In the genomic region with DNA sequence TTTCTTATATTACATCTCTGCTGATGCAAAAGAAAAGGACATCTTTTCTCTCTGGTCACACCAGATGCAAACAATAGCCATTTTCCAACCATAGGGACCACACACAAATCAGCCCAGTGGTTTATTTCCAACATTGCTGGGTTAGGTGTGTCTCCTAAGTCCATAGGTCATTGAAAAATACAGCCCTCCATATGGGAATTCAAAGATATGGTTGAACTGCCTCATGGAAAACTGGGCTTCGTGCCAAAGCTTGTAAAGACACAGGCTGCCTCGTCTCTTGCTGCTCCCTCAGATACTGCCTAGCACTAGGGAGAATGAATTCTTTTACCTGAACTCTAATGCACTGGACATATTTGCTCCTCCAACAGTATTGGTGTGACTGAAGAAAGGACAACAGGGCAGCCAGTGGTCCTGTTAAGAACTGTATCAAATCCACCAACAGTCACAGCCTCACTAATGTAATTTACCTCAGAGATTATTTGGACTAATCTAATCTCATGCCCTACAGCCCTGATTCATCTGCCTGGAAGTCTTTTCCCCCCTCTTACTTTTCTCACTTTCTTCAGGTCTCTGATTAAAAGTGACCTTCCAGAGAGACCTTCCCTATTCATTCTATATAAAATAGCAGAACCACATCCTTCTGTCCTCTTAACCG, we compare ENCODE assay signal across 1 cellular context.
TF ChIP-seq lines count a peak whose summit lies in the region.

No MANE protein-coding gene starts in this region.

TF ChIP-seq in HEK293, 187 proteins besides CTCF, POLR2A, EP300 and RAD21 (continued from another document):
- TF ChIP-seq, protein P1, sequence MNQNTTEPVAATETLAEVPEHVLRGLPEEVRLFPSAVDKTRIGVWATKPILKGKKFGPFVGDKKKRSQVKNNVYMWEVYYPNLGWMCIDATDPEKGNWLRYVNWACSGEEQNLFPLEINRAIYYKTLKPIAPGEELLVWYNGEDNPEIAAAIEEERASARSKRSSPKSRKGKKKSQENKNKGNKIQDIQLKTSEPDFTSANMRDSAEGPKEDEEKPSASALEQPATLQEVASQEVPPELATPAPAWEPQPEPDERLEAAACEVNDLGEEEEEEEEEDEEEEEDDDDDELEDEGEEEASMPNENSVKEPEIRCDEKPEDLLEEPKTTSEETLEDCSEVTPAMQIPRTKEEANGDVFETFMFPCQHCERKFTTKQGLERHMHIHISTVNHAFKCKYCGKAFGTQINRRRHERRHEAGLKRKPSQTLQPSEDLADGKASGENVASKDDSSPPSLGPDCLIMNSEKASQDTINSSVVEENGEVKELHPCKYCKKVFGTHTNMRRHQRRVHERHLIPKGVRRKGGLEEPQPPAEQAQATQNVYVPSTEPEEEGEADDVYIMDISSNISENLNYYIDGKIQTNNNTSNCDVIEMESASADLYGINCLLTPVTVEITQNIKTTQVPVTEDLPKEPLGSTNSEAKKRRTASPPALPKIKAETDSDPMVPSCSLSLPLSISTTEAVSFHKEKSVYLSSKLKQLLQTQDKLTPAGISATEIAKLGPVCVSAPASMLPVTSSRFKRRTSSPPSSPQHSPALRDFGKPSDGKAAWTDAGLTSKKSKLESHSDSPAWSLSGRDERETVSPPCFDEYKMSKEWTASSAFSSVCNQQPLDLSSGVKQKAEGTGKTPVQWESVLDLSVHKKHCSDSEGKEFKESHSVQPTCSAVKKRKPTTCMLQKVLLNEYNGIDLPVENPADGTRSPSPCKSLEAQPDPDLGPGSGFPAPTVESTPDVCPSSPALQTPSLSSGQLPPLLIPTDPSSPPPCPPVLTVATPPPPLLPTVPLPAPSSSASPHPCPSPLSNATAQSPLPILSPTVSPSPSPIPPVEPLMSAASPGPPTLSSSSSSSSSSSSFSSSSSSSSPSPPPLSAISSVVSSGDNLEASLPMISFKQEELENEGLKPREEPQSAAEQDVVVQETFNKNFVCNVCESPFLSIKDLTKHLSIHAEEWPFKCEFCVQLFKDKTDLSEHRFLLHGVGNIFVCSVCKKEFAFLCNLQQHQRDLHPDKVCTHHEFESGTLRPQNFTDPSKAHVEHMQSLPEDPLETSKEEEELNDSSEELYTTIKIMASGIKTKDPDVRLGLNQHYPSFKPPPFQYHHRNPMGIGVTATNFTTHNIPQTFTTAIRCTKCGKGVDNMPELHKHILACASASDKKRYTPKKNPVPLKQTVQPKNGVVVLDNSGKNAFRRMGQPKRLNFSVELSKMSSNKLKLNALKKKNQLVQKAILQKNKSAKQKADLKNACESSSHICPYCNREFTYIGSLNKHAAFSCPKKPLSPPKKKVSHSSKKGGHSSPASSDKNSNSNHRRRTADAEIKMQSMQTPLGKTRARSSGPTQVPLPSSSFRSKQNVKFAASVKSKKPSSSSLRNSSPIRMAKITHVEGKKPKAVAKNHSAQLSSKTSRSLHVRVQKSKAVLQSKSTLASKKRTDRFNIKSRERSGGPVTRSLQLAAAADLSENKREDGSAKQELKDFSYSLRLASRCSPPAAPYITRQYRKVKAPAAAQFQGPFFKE (tag by site-specific recombination; IDR thresholded peaks at IDR 0.05; ENCODE audit: borderline replicate concordance), result no peak
- no peak for TF ChIP-seq ZFP3 (tag by site-specific recombination; IDR thresholded peaks at IDR 0.05; ENCODE audit: low read depth)
- TF ChIP-seq, protein P2, sequence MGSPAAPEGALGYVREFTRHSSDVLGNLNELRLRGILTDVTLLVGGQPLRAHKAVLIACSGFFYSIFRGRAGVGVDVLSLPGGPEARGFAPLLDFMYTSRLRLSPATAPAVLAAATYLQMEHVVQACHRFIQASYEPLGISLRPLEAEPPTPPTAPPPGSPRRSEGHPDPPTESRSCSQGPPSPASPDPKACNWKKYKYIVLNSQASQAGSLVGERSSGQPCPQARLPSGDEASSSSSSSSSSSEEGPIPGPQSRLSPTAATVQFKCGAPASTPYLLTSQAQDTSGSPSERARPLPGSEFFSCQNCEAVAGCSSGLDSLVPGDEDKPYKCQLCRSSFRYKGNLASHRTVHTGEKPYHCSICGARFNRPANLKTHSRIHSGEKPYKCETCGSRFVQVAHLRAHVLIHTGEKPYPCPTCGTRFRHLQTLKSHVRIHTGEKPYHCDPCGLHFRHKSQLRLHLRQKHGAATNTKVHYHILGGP (tag by site-specific recombination; IDR thresholded peaks at IDR 0.05), result no peak
- 0 out of 2 replicates have a peak, but pooled peaks have one; percentile 46 for TF ChIP-seq MZF1 (tag by site-specific recombination; IDR thresholded peaks at IDR 0.05; ENCODE audit: borderline replicate concordance)
- no peak for TF ChIP-seq ZNF521 (tag by site-specific recombination; IDR thresholded peaks at IDR 0.05)
